ENCODE assay signal across 2 cellular contexts in the genomic region with DNA sequence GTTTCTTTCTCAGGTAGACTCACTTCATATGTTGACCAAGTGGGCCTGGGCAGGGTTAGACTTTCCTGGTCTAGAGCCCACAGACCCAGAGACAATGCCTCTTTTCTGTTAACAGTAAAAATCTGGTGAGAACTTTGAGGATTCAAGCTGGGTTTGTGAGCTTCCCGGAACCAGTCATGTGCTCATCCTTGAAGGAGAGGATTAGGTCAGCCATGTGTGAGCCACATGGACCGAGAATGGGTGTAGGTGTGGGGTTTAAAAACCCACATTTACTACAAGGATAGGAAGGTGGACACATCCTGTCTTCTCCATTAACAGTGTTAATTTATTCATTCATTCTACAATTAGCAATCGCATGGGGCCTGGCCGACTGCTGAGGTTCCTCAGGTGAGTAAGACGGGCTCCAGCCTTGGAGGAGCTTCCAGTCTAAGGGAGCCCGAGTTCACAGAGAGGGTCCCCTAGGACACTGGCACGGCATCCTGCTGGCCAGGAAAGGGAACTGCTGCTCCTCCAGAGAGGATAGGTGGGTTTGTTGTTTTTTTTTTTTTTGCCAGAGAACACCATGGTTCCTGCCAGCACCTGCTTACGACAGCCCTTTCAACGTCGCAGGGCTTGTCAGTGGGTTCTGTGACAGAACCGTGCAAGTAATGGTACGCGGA.
TF ChIP-seq lines count a peak whose summit lies in the region.

No MANE protein-coding gene starts in this region.

TF ChIP-seq in IMR-90, 13 proteins besides CTCF, POLR2A, EP300 and RAD21:
- TF ChIP-seq FOS (IDR thresholded peaks at IDR 0.05; ENCODE audit: low read depth, low read length) = no peak
- TF ChIP-seq CEBPB (IDR thresholded peaks at IDR 0.05; ENCODE audit: low read depth, low read length) = no peak
- no peak for TF ChIP-seq NFE2L2 (IDR thresholded peaks at IDR 0.05; ENCODE audit: low read depth, low read length)
- no peak for TF ChIP-seq BHLHE40 (IDR thresholded peaks at IDR 0.05; ENCODE audit: low read depth, low read length)
- TF ChIP-seq RFX5 (IDR thresholded peaks at IDR 0.05; ENCODE audit: low read depth, low read length) = no peak
- TF ChIP-seq USF2 (IDR thresholded peaks at IDR 0.05; ENCODE audit: low read depth, low read length) = no peak
- TF ChIP-seq MXI1 (IDR thresholded peaks at IDR 0.05; ENCODE audit: borderline replicate concordance, low read depth, low read length) = no peak
- no peak for TF ChIP-seq MAFK (IDR thresholded peaks at IDR 0.05; ENCODE audit: low read depth, low read length)
- TF ChIP-seq SMC3 (IDR thresholded peaks at IDR 0.05; ENCODE audit: low read depth, low read length) = no peak
- no peak for TF ChIP-seq MAZ (IDR thresholded peaks at IDR 0.05; ENCODE audit: borderline replicate concordance, low read depth, low read length)
- TF ChIP-seq, protein P1, sequence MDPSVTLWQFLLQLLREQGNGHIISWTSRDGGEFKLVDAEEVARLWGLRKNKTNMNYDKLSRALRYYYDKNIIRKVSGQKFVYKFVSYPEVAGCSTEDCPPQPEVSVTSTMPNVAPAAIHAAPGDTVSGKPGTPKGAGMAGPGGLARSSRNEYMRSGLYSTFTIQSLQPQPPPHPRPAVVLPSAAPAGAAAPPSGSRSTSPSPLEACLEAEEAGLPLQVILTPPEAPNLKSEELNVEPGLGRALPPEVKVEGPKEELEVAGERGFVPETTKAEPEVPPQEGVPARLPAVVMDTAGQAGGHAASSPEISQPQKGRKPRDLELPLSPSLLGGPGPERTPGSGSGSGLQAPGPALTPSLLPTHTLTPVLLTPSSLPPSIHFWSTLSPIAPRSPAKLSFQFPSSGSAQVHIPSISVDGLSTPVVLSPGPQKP (IDR thresholded peaks at IDR 0.05; ENCODE audit: borderline replicate concordance, low read depth, low read length) = no peak
- TF ChIP-seq RCOR1 (IDR thresholded peaks at IDR 0.05; ENCODE audit: insufficient replicate concordance, low read length) = no peak
- TF ChIP-seq CHD1 (IDR thresholded peaks at IDR 0.05; ENCODE audit: low read depth, low read length) = no peak

TF ChIP-seq in H1, 55 proteins besides CTCF, POLR2A, EP300 and RAD21:
- no peak for TF ChIP-seq POLR2AphosphoS5 (IDR thresholded peaks at IDR 0.05; ENCODE audit: low read depth, low read length)
- no peak for TF ChIP-seq SRF (IDR thresholded peaks at IDR 0.05; ENCODE audit: low read depth, low read length)
- no peak for TF ChIP-seq USF2 (IDR thresholded peaks at IDR 0.05; ENCODE audit: low read length)
- no peak for TF ChIP-seq MAFK (IDR thresholded peaks at IDR 0.05; ENCODE audit: low read depth, low read length)
- no peak for TF ChIP-seq CEBPB (IDR thresholded peaks at IDR 0.05; ENCODE audit: low read depth, low read length)
- no peak for TF ChIP-seq SAP30 (IDR thresholded peaks at IDR 0.05; ENCODE audit: insufficient read depth, insufficient replicate concordance, low read length)
- TF ChIP-seq SP2 (IDR thresholded peaks at IDR 0.05; ENCODE audit: low read length) = no peak
- TF ChIP-seq TAF1 (IDR thresholded peaks at IDR 0.05; ENCODE audit: low read depth, low read length) = no peak
- no peak for TF ChIP-seq SIRT6 (IDR thresholded peaks at IDR 0.05; ENCODE audit: low read length)
- no peak for TF ChIP-seq PHF8 (conservative IDR thresholded peaks at IDR 0.05; ENCODE audit: low read depth, low read length)
- no peak for TF ChIP-seq CHD2 (IDR thresholded peaks at IDR 0.05; ENCODE audit: low read length)
- TF ChIP-seq, protein P2, sequence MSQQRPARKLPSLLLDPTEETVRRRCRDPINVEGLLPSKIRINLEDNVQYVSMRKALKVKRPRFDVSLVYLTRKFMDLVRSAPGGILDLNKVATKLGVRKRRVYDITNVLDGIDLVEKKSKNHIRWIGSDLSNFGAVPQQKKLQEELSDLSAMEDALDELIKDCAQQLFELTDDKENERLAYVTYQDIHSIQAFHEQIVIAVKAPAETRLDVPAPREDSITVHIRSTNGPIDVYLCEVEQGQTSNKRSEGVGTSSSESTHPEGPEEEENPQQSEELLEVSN (IDR thresholded peaks at IDR 0.05) = peak; percentile 81
- TF ChIP-seq, protein P3, sequence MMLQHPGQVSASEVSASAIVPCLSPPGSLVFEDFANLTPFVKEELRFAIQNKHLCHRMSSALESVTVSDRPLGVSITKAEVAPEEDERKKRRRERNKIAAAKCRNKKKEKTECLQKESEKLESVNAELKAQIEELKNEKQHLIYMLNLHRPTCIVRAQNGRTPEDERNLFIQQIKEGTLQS (IDR thresholded peaks at IDR 0.05; ENCODE audit: insufficient read depth, low read depth, low read length) = no peak
- peak; percentile 86 for TF ChIP-seq MAX (IDR thresholded peaks at IDR 0.05)
- no peak for TF ChIP-seq HDAC6 (IDR thresholded peaks at IDR 0.05; ENCODE audit: low read depth, low read length)
- no peak for TF ChIP-seq NANOG (IDR thresholded peaks at IDR 0.05; ENCODE audit: insufficient read depth, low read depth, low read length, poor library complexity, severe bottlenecking)
- no peak for TF ChIP-seq JUND (IDR thresholded peaks at IDR 0.05; ENCODE audit: low read length)
